8 cellular contexts compared by ENCODE assay signal in the genomic region with DNA sequence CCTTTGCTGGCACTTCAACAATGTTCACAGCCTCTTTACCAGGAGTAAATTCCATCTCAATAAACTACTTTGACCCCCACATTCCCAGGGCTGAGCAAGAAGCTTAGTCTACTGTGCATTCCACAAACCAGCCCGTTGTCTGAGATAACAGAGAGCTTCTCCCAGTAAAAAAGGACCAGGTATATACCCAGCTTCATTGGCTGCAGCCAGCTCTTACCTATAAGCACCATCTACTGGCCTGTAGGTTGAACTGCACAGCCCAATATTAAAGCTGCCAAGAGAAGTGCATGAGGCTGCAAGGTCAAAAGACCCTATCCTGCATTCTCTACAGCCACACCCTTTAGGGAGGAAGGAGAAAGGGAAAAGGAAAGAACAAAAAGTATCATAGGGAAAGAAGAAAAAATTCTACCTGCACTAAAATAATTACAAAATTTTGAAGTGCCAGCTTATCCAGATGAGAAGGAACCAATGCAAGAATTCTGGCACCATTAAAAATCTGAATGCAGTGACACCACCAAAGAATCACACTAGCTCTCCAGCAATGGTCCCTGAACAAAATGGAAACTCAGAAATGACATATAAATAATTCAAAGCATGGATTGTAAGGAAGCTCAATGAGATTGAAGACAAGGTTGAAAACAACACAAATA. TPM values are rescaled to one million over a fixed set of nuclear protein-coding genes. Genes with fewer than 3 reads are reported as not detected.
DNase-seq lines count a peak whose midpoint lies in the region; ATAC-seq and TF ChIP-seq lines count a peak whose summit lies in the region.

No MANE protein-coding gene starts in this region.

- peak; percentile 87 for TF ChIP-seq CTCF in chondrocyte (IDR thresholded peaks at IDR 0.05)

- no peaks in the 10 kb centered on the region for H3K36me3 Mint-ChIP-seq in chondrocyte (ENCODE audit: low read depth)

- no peak overlapping the region for H3K27ac Mint-ChIP-seq in chondrocyte (ENCODE audit: unreplicated experiment)

- H3K27me3 Mint-ChIP-seq in chondrocyte (ENCODE audit: low read depth) = no peaks in the 10 kb centered on the region

- H3K4me3 Mint-ChIP-seq in chondrocyte (ENCODE audit: unreplicated experiment) = no peak overlapping the region

- ATAC-seq in GM19351 (IDR thresholded peaks at IDR 0.05; ENCODE audit: unreplicated experiment) (peak; percentile 100), HG03139 (IDR thresholded peaks at IDR 0.05; ENCODE audit: unreplicated experiment) (peak; percentile 98)

- peaks cover 5% of the 10 kb centered on the region for H3K9me3 Mint-ChIP-seq in chondrocyte (ENCODE audit: low read depth)

- DNase-seq in DMS53 treated with DMSO at 0.1 percent for 48 hours (lab: John Stamatoyannopoulos, UW; ENCODE audit: unreplicated experiment) (peak; percentile 14), NCI-H345 treated with DMSO at 0.1 percent for 48 hours (lab: John Stamatoyannopoulos, UW; ENCODE audit: unreplicated experiment) (peak; percentile 1), chondrocyte (ENCODE audit: low spot score) (no peak), myocyte (ENCODE audit: low read depth) (peak; percentile 41), occipital lobe (lab: John Stamatoyannopoulos, UW) (no peak)
- no peak for DNase-seq in activated CD8-positive, alpha-beta memory T cell treated with anti-CD3 and anti-CD28 coated beads for 24 hours

- H3K4me1 Mint-ChIP-seq in chondrocyte (ENCODE audit: low read depth) = peaks cover 7% of the 10 kb centered on the region

RNA-seq across cellular contexts. Expression of gene INTU, which starts 45.7 kb away (rescaled TPM):
- 6.1 to 11.4 TPM (median 10.9 TPM) in 3 replicates for total RNA-seq in chondrocyte
- total RNA-seq in myocyte = 8.8 and 12.7 TPM in 2 replicates
- 2.7 TPM for polyA plus RNA-seq in myocyte (2012)
- 36.3 TPM for total RNA-seq in occipital lobe

Comparison
In these comparisons a context has a peak if more than half of its experiments do, and no peak if none do; other contexts are left out.
1. DNase-seq: peak in DMS53 treated with DMSO at 0.1 percent for 48 hours (single experiment), NCI-H345 treated with DMSO at 0.1 percent for 48 hours (single experiment) and myocyte (single experiment); none in chondrocyte (single experiment), occipital lobe (single experiment) and activated CD8-positive, alpha-beta memory T cell treated with anti-CD3 and anti-CD28 coated beads for 24 hours (single experiment).